In the genomic region with DNA sequence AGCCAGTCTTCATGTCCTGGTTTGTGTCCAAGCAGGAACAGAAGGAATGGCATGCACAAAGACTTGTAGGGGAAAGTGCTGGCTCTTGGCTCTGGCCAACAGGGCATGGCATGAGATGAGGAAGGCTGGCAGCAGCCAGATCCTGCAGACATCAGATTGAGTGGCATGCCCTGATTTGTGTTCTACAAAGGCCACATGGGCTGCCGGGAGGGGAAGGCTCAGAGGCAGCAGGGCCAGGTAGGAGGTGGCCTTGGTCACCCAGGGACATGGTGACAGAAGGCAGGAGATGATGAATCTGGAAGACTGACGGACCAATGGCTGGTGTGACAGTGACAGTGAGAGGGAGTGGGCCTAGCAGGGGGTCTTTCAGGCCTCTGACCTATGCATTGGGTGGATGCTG, we compare ENCODE assay signal across 20 cellular contexts. TPM values are rescaled to one million over a fixed set of nuclear protein-coding genes. Genes with fewer than 3 reads are reported as not detected.
DNase-seq lines count a peak whose midpoint lies in the region; ATAC-seq, FAIRE-seq and TF ChIP-seq lines count a peak whose summit lies in the region.
"Had no signal": no experiment of that assay in that cellular context is flagged by ENCODE, and none has a peak within 500 bp of the region (broad histone marks: within the 10 kb centered on the region; RNA-seq: fewer than 3 reads in every experiment).

No MANE protein-coding gene starts in this region.

- no peak overlapping the region for H2BK15ac ChIP-seq in H1 (ENCODE audit: low read length)

- no peak overlapping the region for H4K91ac ChIP-seq in H1 (replicated peaks; ENCODE audit: insufficient read length, low read length)

- H3K4me1 ChIP-seq in H1 (replicated peaks in 1 of 4; ENCODE audit: control insufficient read depth in 3 of 4, insufficient read depth in 4 of 4, low read length in 3 of 4) = no peaks in the 10 kb centered on the region

- H2AFZ ChIP-seq in H1 (ENCODE audit: low read length) = no peak overlapping the region

- peak overlapping the region; percentile 14 for H3K27ac Mint-ChIP-seq in activated CD4-positive, alpha-beta T cell treated with anti-CD3 and anti-CD28 coated beads for 36 hours
- H3K27ac Mint-ChIP-seq in T-helper 17 cell = peak overlapping the region; percentile 78
- H3K27ac Mint-ChIP-seq in stimulated activated naive B cell treated with anti-CD40 and anti-IgM and Interleukin-4, amounts not matched to agents 10 μg/mL and 1 μg/mL and 100 μg/mL, for 72 hours = peak overlapping the region; percentile 77
- H3K27ac Mint-ChIP-seq: HFFc6 had no signal

- no peak overlapping the region for H2BK120ac ChIP-seq in H1 (replicated peaks; ENCODE audit: low read depth, low read length)

- no peak overlapping the region for H3K18ac ChIP-seq in H1 (ENCODE audit: extremely low read depth, low read length)

- H3K4me2 ChIP-seq in H1 (ENCODE audit: insufficient read depth in 1 of 2, low read depth in 2 of 2, low read length in 2 of 2) = no peak overlapping the region

- no peaks in the 10 kb centered on the region for H3K27me3 Mint-ChIP-seq in activated CD4-positive, alpha-beta T cell treated with anti-CD3 and anti-CD28 coated beads for 36 hours
- no peaks in the 10 kb centered on the region for H3K27me3 Mint-ChIP-seq in T-helper 17 cell
- H3K27me3 Mint-ChIP-seq in stimulated activated naive B cell treated with anti-CD40 and anti-IgM and Interleukin-4, amounts not matched to agents 10 μg/mL and 1 μg/mL and 100 μg/mL, for 72 hours = peaks cover 0 to 7% of the 10 kb centered on the region in 2 donors

- no peak overlapping the region for H3K9ac ChIP-seq in H1 (replicated peaks in 1 of 4; ENCODE audit: extremely low read depth in 1 of 4, low read depth in 3 of 4, low read length in 3 of 4)

- FAIRE-seq in H1 (lab: Jason Lieb, UNC) = no peak
- FAIRE-seq: D721Med had no signal

- H3K9me3 ChIP-seq in T-helper 17 cell (ENCODE audit: control insufficient read depth, low read length, poor library complexity, severe bottlenecking) (no peaks in the 10 kb centered on the region), H1 (ENCODE audit: insufficient read depth in 2 of 2, low read depth in 1 of 2, low read length in 1 of 2) (no peaks in the 10 kb centered on the region)
- H3K9me3 ChIP-seq: MG63 had no signal

- H3K4me3 Mint-ChIP-seq in activated CD4-positive, alpha-beta T cell treated with anti-CD3 and anti-CD28 coated beads for 36 hours = no peak overlapping the region
- H3K4me3 Mint-ChIP-seq in T-helper 17 cell = no peak overlapping the region
- no peak overlapping the region for H3K4me3 Mint-ChIP-seq in stimulated activated naive B cell treated with anti-CD40 and anti-IgM and Interleukin-4, amounts not matched to agents 10 μg/mL and 1 μg/mL and 100 μg/mL, for 72 hours
- H3K4me3 Mint-ChIP-seq: HFFc6 had no signal

- no peak overlapping the region for H3K27ac ChIP-seq in H1 (ENCODE audit: low read depth, low read length)

- no peak overlapping the region; the same call in 1 of the 2 replicates for H2BK12ac ChIP-seq in H1 (ENCODE audit: low read depth, low read length)

- H3K56ac ChIP-seq in H1 (replicated peaks; ENCODE audit: insufficient read length, low read depth, low read length) = no peak overlapping the region

- H2BK5ac ChIP-seq in H1 (ENCODE audit: low read depth, low read length) = peak overlapping the region; percentile 18; the same call in 1 of the 2 replicates

- H4K5ac ChIP-seq in H1 (ENCODE audit: insufficient read length, low read depth, low read length) = no peak overlapping the region

- CTCF ChIA-PET in activated CD4-positive, alpha-beta T cell treated with anti-CD3 and anti-CD28 coated beads for 36 hours (lab: Charles Lee) = interaction anchor here (1.3 kb wide), 1 partner anchor 22 kb away, joined by 3 read pairs; no protein-coding TSS in a partner anchor
- CTCF ChIA-PET in H1 (lab: Charles Lee; ENCODE audit: partially characterized antibody) = interaction anchor here (0.6 to 3.3 kb wide), 4 partner anchors 8 to 432 kb away, joined by 3 to 7 read pairs (median 4); no protein-coding TSS in a partner anchor

- H3K23ac ChIP-seq in H1 (ENCODE audit: insufficient read length) = no peak overlapping the region

- H3K9me3 Mint-ChIP-seq in activated CD4-positive, alpha-beta T cell treated with anti-CD3 and anti-CD28 coated beads for 36 hours (ENCODE audit: low read depth) = no peaks in the 10 kb centered on the region
- H3K9me3 Mint-ChIP-seq in stimulated activated naive B cell treated with anti-CD40 and anti-IgM and Interleukin-4, amounts not matched to agents 10 μg/mL and 1 μg/mL and 100 μg/mL, for 72 hours = no peaks in the 10 kb centered on the region
- H3K9me3 Mint-ChIP-seq: HFFc6 had no signal

- H3K79me2 ChIP-seq in H1 (ENCODE audit: control insufficient read depth in 1 of 2, insufficient read depth in 2 of 2, low read length in 2 of 2) = no peaks in the 10 kb centered on the region

- no peak for TF ChIP-seq EP300 in H1 (IDR thresholded peaks at IDR 0.05; ENCODE audit: borderline replicate concordance in 1 of 2, low read depth in 2 of 2, low read length in 2 of 2)

- H2AK5ac ChIP-seq in H1 (ENCODE audit: low read depth, low read length) = no peak overlapping the region

- WGBS in H1 (ENCODE audit: extremely low coverage in 1 of 2, insufficient coverage in 1 of 2, insufficient read length in 1 of 2, insufficient replicate concordance in 2 of 2, low coverage in 1 of 2, low lambda C conversion rate in 2 of 2, missing lambda C conversion rate in 1 of 2), 2 experiments = 41% methylated on average over 2 of the region's 2 CpGs; no CpG with 5 or more reads in 1 of the 2 experiments

- TF ChIP-seq RAD21 in H1 (IDR thresholded peaks at IDR 0.05 in 1 of 2, conservative IDR thresholded peaks at IDR 0.05 in 1 of 2; ENCODE audit: low read depth in 2 of 2, low read length in 2 of 2) = no peak

- H3K36me3 ChIP-seq in H1 (ENCODE audit: control insufficient read depth in 2 of 4, insufficient read depth in 4 of 4, low read length in 3 of 4) = no peaks in the 10 kb centered on the region
- H3K36me3 ChIP-seq: MG63 had no signal

- peaks cover 43% of the 10 kb centered on the region for H3K4me1 Mint-ChIP-seq in activated CD4-positive, alpha-beta T cell treated with anti-CD3 and anti-CD28 coated beads for 36 hours
- H3K4me1 Mint-ChIP-seq in T-helper 17 cell = peaks cover 51% of the 10 kb centered on the region
- H3K4me1 Mint-ChIP-seq in stimulated activated naive B cell treated with anti-CD40 and anti-IgM and Interleukin-4, amounts not matched to agents 10 μg/mL and 1 μg/mL and 100 μg/mL, for 72 hours = peaks cover 30 to 33% of the 10 kb centered on the region in 2 donors

- no peaks in the 10 kb centered on the region for H3K79me1 ChIP-seq in H1 (ENCODE audit: low read depth, low read length)

- no peaks in the 10 kb centered on the region for H3K27me3 ChIP-seq in H1 (replicated peaks in 1 of 4; ENCODE audit: control insufficient read depth in 3 of 4, extremely low read depth in 1 of 4, insufficient read depth in 3 of 4, low read length in 3 of 4)
- H3K27me3 ChIP-seq: MG63 had no signal

- no peaks in the 10 kb centered on the region for H3K23me2 ChIP-seq in H1 (ENCODE audit: low read depth, low read length)

- no peak overlapping the region for H2BK20ac ChIP-seq in H1 (ENCODE audit: low read length)

- no peak for DNase-seq in activated CD4-positive, alpha-beta T cell treated with anti-CD3 and anti-CD28 coated beads for 36 hours
- no peak for DNase-seq in activated CD4-positive, alpha-beta T cell treated with anti-CD3 and anti-CD28 coated beads, Interleukin-2, amount 50 U/mL, for 1 hour
- DNase-seq in T-helper 17 cell (no peak), H1 (ENCODE audit: low read depth in 1 of 2, low spot score in 2 of 2) (no peak), NCI-H345 treated with DMSO at 0.1 percent for 48 hours (lab: John Stamatoyannopoulos, UW; ENCODE audit: unreplicated experiment) (no peak)
- no peak for DNase-seq in stimulated activated naive B cell treated with anti-CD40 and anti-IgM and Interleukin-4, amounts not matched to agents 10 μg/mL and 1 μg/mL and 100 μg/mL, for 72 hours
- DNase-seq: DMS79 treated with DMSO at 0.1 percent for 48 hours, GF-D8, GOT3, HFFc6, KBM-7, MG63, NCI-H1092 treated with DMSO at 0.1 percent for 48 hours, NCI-H1694 treated with DMSO at 0.1 percent for 48 hours, NCI-H446 treated with DMSO at 0.1 percent for 48 hours, NCI-H774 had no signal

- H3K4me3 ChIP-seq in H1 (ENCODE audit: extremely low read depth in 1 of 4, insufficient read depth in 2 of 4, low read depth in 3 of 4, low read length in 4 of 4) = no peak overlapping the region
- H3K4me3 ChIP-seq: MG63 had no signal

- no peak for TF ChIP-seq POLR2A in H1 (IDR thresholded peaks at IDR 0.05; ENCODE audit: control extremely low read depth in 1 of 2, low read depth in 2 of 2, low read length in 2 of 2)

- no peaks in the 10 kb centered on the region for H4K20me1 ChIP-seq in H1 (replicated peaks in 1 of 2; ENCODE audit: control insufficient read depth in 1 of 2, insufficient read depth in 2 of 2, low read length in 2 of 2)

- POLR2A ChIA-PET in activated CD4-positive, alpha-beta T cell treated with anti-CD3 and anti-CD28 coated beads for 36 hours (lab: Charles Lee) = no interaction called here
- POLR2A ChIA-PET in H1 (lab: Charles Lee; ENCODE audit: partially characterized antibody) = no interaction called here

- H3K4ac ChIP-seq in H1 (replicated peaks; ENCODE audit: insufficient read length, low read depth, low read length) = no peak overlapping the region

- H4K8ac ChIP-seq in H1 (ENCODE audit: extremely low read depth, insufficient read depth, low read length) = no peak overlapping the region

- no peak for ATAC-seq in activated CD4-positive, alpha-beta T cell treated with anti-CD3 and anti-CD28 coated beads for 36 hours
- ATAC-seq in T-helper 17 cell (no peak), GM18909 (IDR thresholded peaks at IDR 0.05; ENCODE audit: poor library complexity, unreplicated experiment) (no peak), HG03175 (IDR thresholded peaks at IDR 0.05; ENCODE audit: unreplicated experiment) (no peak)
- ATAC-seq in stimulated activated naive B cell treated with anti-CD40 and anti-IgM and Interleukin-4, amounts not matched to agents 10 μg/mL and 1 μg/mL and 100 μg/mL, for 72 hours (replicated peaks) = no peak
- ATAC-seq: Right ventricle myocardium inferior had no signal

- intact Hi-C loops in activated CD4-positive, alpha-beta T cell treated with anti-CD3 and anti-CD28 coated beads for 36 hours (cut with DNase I, micrococcal nuclease) = no loop called here

- TF ChIP-seq CTCF in H1 (IDR thresholded peaks at IDR 0.05; ENCODE audit: control extremely low read depth in 1 of 3, insufficient read depth in 1 of 3, low read depth in 1 of 3, low read length in 3 of 3) = no peak

- H3K36me3 Mint-ChIP-seq in activated CD4-positive, alpha-beta T cell treated with anti-CD3 and anti-CD28 coated beads for 36 hours (ENCODE audit: low read depth) = no peaks in the 10 kb centered on the region
- H3K36me3 Mint-ChIP-seq in T-helper 17 cell (ENCODE audit: low read depth) = no peaks in the 10 kb centered on the region
- H3K36me3 Mint-ChIP-seq in stimulated activated naive B cell treated with anti-CD40 and anti-IgM and Interleukin-4, amounts not matched to agents 10 μg/mL and 1 μg/mL and 100 μg/mL, for 72 hours = no peaks in the 10 kb centered on the region

- no peak overlapping the region for H3K14ac ChIP-seq in H1 (ENCODE audit: insufficient read length)

RNA-seq across cellular contexts. Expression of gene SMPD3, which starts 33.7 kb away (rescaled TPM):
- total RNA-seq in activated CD4-positive, alpha-beta T cell treated with anti-CD3 and anti-CD28 coated beads for 36 hours = under 1 TPM; 0.07 to 0.37 TPM
- under 1 TPM; 0.70 to 0.99 TPM for total RNA-seq in T-helper 17 cell
- 1.1 and 1.3 TPM in 2 replicates for total RNA-seq in H1 (2021; fragmentation: NEBNext Ultra II Directional; extraction: Animal tissue kit (Norgen Biotek cat#: 25700))
- 0.39 and 0.55 TPM in 2 replicates for polyA plus RNA-seq in H1 (2011; rRNA removed)
- polyA plus RNA-seq in H1 (2011; cell fraction: cytosol; rRNA removed) = 0.39 TPM
- 1.3 TPM for polyA plus RNA-seq in H1 (2011; cell fraction: nucleus; rRNA removed)
- polyA plus RNA-seq in H1 (2012, experiment 1 of 2) = 1.2 to 1.8 TPM (median 1.7 TPM) in 4 replicates
- 0.35 TPM for polyA plus RNA-seq in H1 (2012, experiment 2 of 2)
- 0.39 TPM for polyA plus RNA-seq in H1 (2013, experiment 1 of 2)
- 0.46 TPM for polyA plus RNA-seq in H1 (2013, experiment 2 of 2)
- 0.12 and 0.66 TPM in 2 replicates for polyA minus RNA-seq in H1 (2011; rRNA and poly(A)+ RNA removed)
- 1.6 TPM for polyA minus RNA-seq in H1 (2011; cell fraction: cytosol; rRNA and poly(A)+ RNA removed)
- polyA minus RNA-seq in H1 (2011; cell fraction: nucleus; rRNA and poly(A)+ RNA removed) = 1.1 TPM

Comparison
In these comparisons a context has a peak if more than half of its experiments do, and no peak if none do; other contexts are left out.
1. H3K27ac Mint-ChIP-seq: peak in every context shown above with its lines; median percentile 78 in T-helper 17 cell; 77 in stimulated activated naive B cell treated with anti-CD40 and anti-IgM and Interleukin-4, amounts not matched to agents 10 μg/mL and 1 μg/mL and 100 μg/mL, for 72 hours; 14 in activated CD4-positive, alpha-beta T cell treated with anti-CD3 and anti-CD28 coated beads for 36 hours.